ENCODE assay signal across 4 cellular contexts in genomic region chr5:160604484-160604883, GRCh38.
"Had no signal": no experiment of that assay in that cellular context is flagged by ENCODE, and none has a peak within 500 bp of the region (broad histone marks: within the 10 kb centered on the region; RNA-seq: fewer than 3 reads in every experiment).

No MANE protein-coding gene starts in this region.

- H3K4me1 Mint-ChIP-seq: GM23338 had no signal

- H3K4me3 ChIP-seq: GM23338 had no signal

- ATAC-seq: GM23338 had no signal

- DNase-seq: H9, HCEC 1CT, IMR-90 had no signal

- H3K4me3 Mint-ChIP-seq: GM23338, H9 had no signal

- H3K27ac Mint-ChIP-seq: GM23338, H9 had no signal

- H3K9me3 Mint-ChIP-seq: GM23338, H9 had no signal
